ENCODE assay signal across 9 cellular contexts in the genomic region with DNA sequence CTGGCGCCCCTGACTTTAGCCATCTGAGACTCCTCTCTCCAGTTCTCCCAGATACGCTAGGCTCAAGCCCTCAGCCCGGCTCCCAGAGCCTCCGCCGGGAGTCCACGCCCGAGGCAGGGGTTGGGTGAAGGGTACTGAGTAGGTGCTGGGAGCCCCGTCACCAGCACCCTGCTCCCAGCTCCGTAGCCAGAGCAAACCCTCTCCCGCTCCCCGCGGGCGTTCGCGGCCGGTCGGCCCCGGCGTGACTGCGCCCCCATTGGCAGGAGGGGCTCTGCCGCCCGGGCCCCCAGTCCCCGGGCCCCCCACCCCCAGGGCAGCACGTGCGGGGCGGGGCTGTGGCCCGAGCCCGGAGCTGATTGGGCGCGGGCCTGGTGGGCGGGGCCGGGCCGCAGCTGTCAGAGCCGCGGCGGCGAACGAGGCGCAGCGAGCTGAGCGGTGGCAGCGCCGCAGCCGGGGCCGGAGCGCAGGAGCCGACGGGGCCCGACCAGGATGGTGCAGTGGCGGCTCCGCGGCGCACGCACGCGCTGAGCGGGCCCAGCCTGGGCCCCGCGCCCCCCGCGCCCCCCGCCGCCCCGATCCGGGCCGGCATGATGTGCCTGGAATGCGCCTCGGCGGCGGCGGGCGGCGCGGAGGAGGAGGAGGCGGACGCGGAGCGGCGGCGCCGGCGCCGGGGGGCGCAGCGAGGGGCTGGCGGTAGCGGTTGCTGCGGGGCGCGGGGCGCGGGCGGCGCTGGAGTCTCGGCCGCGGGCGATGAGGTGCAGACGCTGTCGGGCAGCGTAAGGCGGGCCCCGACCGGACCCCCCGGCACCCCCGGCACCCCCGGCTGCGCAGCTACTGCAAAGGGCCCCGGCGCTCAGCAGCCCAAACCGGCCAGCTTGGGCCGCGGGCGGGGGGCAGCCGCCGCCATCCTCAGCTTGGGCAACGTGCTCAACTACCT. TPM values are rescaled to one million over a fixed set of nuclear protein-coding genes. Genes with fewer than 3 reads are reported as not detected.
DNase-seq lines count a peak whose midpoint lies in the region; ATAC-seq and TF ChIP-seq lines count a peak whose summit lies in the region.
"Had no signal": no experiment of that assay in that cellular context is flagged by ENCODE, and none has a peak within 500 bp of the region (broad histone marks: within the 10 kb centered on the region; RNA-seq: fewer than 3 reads in every experiment).

A gene with protein sequence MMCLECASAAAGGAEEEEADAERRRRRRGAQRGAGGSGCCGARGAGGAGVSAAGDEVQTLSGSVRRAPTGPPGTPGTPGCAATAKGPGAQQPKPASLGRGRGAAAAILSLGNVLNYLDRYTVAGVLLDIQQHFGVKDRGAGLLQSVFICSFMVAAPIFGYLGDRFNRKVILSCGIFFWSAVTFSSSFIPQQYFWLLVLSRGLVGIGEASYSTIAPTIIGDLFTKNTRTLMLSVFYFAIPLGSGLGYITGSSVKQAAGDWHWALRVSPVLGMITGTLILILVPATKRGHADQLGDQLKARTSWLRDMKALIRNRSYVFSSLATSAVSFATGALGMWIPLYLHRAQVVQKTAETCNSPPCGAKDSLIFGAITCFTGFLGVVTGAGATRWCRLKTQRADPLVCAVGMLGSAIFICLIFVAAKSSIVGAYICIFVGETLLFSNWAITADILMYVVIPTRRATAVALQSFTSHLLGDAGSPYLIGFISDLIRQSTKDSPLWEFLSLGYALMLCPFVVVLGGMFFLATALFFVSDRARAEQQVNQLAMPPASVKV (plus strand): TSS at position 421 of the 937 bp plus-strand sequence. CDS start 167 bp downstream, at position 588.

- no peaks in the 10 kb centered on the region for H3K27me3 ChIP-seq in neutrophil
- H3K27me3 ChIP-seq in suprapubic skin: peaks cover 48% of the 10 kb centered on the region

- H3K9me3 ChIP-seq in neutrophil (no peaks in the 10 kb centered on the region), suprapubic skin (no peaks in the 10 kb centered on the region)
- H3K9me3 ChIP-seq: SJSA1 had no signal

- TF ChIP-seq CTCF in neutrophil (IDR thresholded peaks at IDR 0.05) (no peak), suprapubic skin (IDR thresholded peaks at IDR 0.05) (no peak)

- ATAC-seq in HG03439 (IDR thresholded peaks at IDR 0.05; ENCODE audit: unreplicated experiment): peak; percentile 57

- intact Hi-C loops in head of caudate nucleus (cut with DNase I): loop anchor here (5.0 kb wide), 1 partner anchor 39 kb away; no protein-coding TSS in a partner anchor

- 0% methylated on average over 10 of the region's 117 CpGs for WGBS in suprapubic skin

- H3K27ac ChIP-seq in neutrophil (peak within 1 kb of the TSS; percentile 61), suprapubic skin (peak within 1 kb of the TSS; percentile 55)
- H3K27ac ChIP-seq: SJSA1 had no signal

- DNase-seq in G401 (ENCODE audit: low spot score): peak; percentile 35
- peak; percentile 72 for DNase-seq in RPMI8226
- peak; percentile 78 for DNase-seq in activated naive CD4-positive, alpha-beta T cell treated with anti-CD3 and anti-CD28 coated beads, Interleukin-2, amount 50 U/mL, for 16 hours
- DNase-seq in head of caudate nucleus: peak; percentile 60 to 93 (median 86)
- DNase-seq in suprapubic skin (ENCODE audit: low spot score in 2 of 2): no peak
- no peak for DNase-seq in NCI-H187 (lab: John Stamatoyannopoulos, UW)

- H3K4me1 ChIP-seq in neutrophil (ENCODE audit: control insufficient read depth in 1 of 2, insufficient read depth in 1 of 2, low read depth in 1 of 2, low read length in 1 of 2) (peaks cover 32 to 33% of the 10 kb centered on the region in 2 experiments), suprapubic skin (peaks cover 21% of the 10 kb centered on the region)

- no peak for TF ChIP-seq POLR2A in suprapubic skin (IDR thresholded peaks at IDR 0.05)

- H3K36me3 ChIP-seq in neutrophil: no peaks in the 10 kb centered on the region
- no peaks in the 10 kb centered on the region for H3K36me3 ChIP-seq in suprapubic skin
- H3K36me3 ChIP-seq: SJSA1 had no signal

- in situ Hi-C loops in G401 (cut with HindIII; ENCODE audit: low sequenced_read_pairs): no loop called here

- H3K4me3 ChIP-seq in neutrophil (ENCODE audit: low read depth in 1 of 2, low read length in 1 of 2) (peak within 1 kb of the TSS; percentile 72 to 73), suprapubic skin (peak within 1 kb of the TSS; percentile 50)
- H3K4me3 ChIP-seq: SJSA1 had no signal

- no peak for TF ChIP-seq EP300 in suprapubic skin (IDR thresholded peaks at IDR 0.05)

RNA-seq across cellular contexts. Expression of the gene that starts here (rescaled TPM):
- total RNA-seq in G401 (2014; rRNA removed; shearing (Covaris generic)): 58.1 and 61.5 TPM in 2 replicates
- 10 to 100 TPM; 25.1 to 76.3 (median 49.6) TPM for total RNA-seq in suprapubic skin

Comparison
In these comparisons a context has a peak if more than half of its experiments do, and no peak if none do; other contexts are left out.
1. DNase-seq: peak in G401 (single experiment), RPMI8226 (single experiment), activated naive CD4-positive, alpha-beta T cell treated with anti-CD3 and anti-CD28 coated beads, Interleukin-2, amount 50 U/mL, for 16 hours (single experiment) and head of caudate nucleus (42 of 42); none in suprapubic skin (0 of 2) and NCI-H187 (0 of 2).